In genomic region chr16:534089-534635, GRCh38 we compare ENCODE assay signal across 1 cellular context.
TF ChIP-seq lines count a peak whose summit lies in the region.

No MANE protein-coding gene starts in this region.

TF ChIP-seq in liver, 16 proteins besides CTCF, POLR2A, EP300 and RAD21:
- TF ChIP-seq NR2F2 (IDR thresholded peaks at IDR 0.05) (no peak), ATF3 (IDR thresholded peaks at IDR 0.05) (no peak), ZBTB33 (IDR thresholded peaks at IDR 0.05) (no peak), FOXA2 (IDR thresholded peaks at IDR 0.05) (no peak), HNF4A (conservative IDR thresholded peaks at IDR 0.05) (peak in 1 of 2 donors; percentile 40), REST (IDR thresholded peaks at IDR 0.05) (no peak), JUND (IDR thresholded peaks at IDR 0.05) (no peak), EGR1 (IDR thresholded peaks at IDR 0.05; ENCODE audit: low read depth in 2 of 2) (no peak), MAX (IDR thresholded peaks at IDR 0.05) (no peak), RXRA (IDR thresholded peaks at IDR 0.05) (no peak), HNF4G (IDR thresholded peaks at IDR 0.05) (no peak), YY1 (IDR thresholded peaks at IDR 0.05) (peak; percentile 12)
